Comparison of ENCODE assay signal across 8 cellular contexts in genomic region chr4:123564758-123565346, GRCh38.
DNase-seq lines count a peak whose midpoint lies in the region; ATAC-seq and TF ChIP-seq lines count a peak whose summit lies in the region.

No MANE protein-coding gene starts in this region.

- H3K9me3 ChIP-seq in NT2/D1 (ENCODE audit: insufficient read depth, low read length) = no peaks in the 10 kb centered on the region

- H3K4me3 ChIP-seq in HL-60 (replicated peaks; ENCODE audit: insufficient read depth, low read length) (no peak overlapping the region), NT2/D1 (ENCODE audit: insufficient read length, low read depth) (no peak overlapping the region)

- H3K27ac ChIP-seq in HL-60 (replicated peaks) = no peak overlapping the region

- TF ChIP-seq CTCF in HL-60 (IDR thresholded peaks at IDR 0.05; ENCODE audit: insufficient read depth, low read length) = peak; percentile 95

- peak; percentile 99 for ATAC-seq in GM21423 (IDR thresholded peaks at IDR 0.05; ENCODE audit: unreplicated experiment)

- H3K9ac ChIP-seq in NT2/D1 (ENCODE audit: insufficient read length, low read depth) = no peak overlapping the region

- DNase-seq in EL (peak; percentile 70), HL-60 (ENCODE audit: low read depth in 1 of 2, low spot score in 1 of 2) (peak; percentile 33 to 89), NT2/D1 (ENCODE audit: low read depth, low spot score) (peak; percentile 57), activated T-cell treated with anti-CD3 and anti-CD28 coated beads for 4 hours (peak; percentile 21), foreskin melanocyte (peak; percentile 70), pulmonary artery endothelial cell (ENCODE audit: low read depth, low spot score) (peak; percentile 52), GOT3 (lab: John Stamatoyannopoulos, UW) (no peak)

- no peaks in the 10 kb centered on the region for H3K36me3 ChIP-seq in NT2/D1 (ENCODE audit: insufficient read depth, insufficient read length, low read length)

- no peaks in the 10 kb centered on the region for H3K27me3 ChIP-seq in HL-60 (ENCODE audit: insufficient read depth, poor library complexity, severe bottlenecking)
- no peaks in the 10 kb centered on the region for H3K27me3 ChIP-seq in NT2/D1 (ENCODE audit: insufficient read depth, insufficient read length)

- H3K4me1 ChIP-seq in NT2/D1 (ENCODE audit: insufficient read depth, insufficient read length) = no peaks in the 10 kb centered on the region
